9 cellular contexts compared by ENCODE assay signal in genomic region chr7:47572101-47572460, GRCh38. TPM values are rescaled to one million over a fixed set of nuclear protein-coding genes. Genes with fewer than 3 reads are reported as not detected.
DNase-seq lines count a peak whose midpoint lies in the region; ATAC-seq and TF ChIP-seq lines count a peak whose summit lies in the region.
"Had no signal": no experiment of that assay in that cellular context is flagged by ENCODE, and none has a peak within 500 bp of the region (broad histone marks: within the 10 kb centered on the region; RNA-seq: fewer than 3 reads in every experiment).

No MANE protein-coding gene starts in this region.

- H3K9ac ChIP-seq in mesenchymal stem cell (ENCODE audit: low read length) = no peak overlapping the region

- H3K4ac ChIP-seq in mesenchymal stem cell (ENCODE audit: low read depth in 1 of 2, low read length in 2 of 2) = peak overlapping the region; percentile 19 to 84

- no peak overlapping the region for H3K14ac ChIP-seq in mesenchymal stem cell (ENCODE audit: low read length in 2 of 2)

- H3K4me2 ChIP-seq in mesenchymal stem cell (ENCODE audit: low read length, poor library complexity, severe bottlenecking) = peak overlapping the region; percentile 52

- peaks cover 0 to 19% of the 10 kb centered on the region in 2 experiments for H3K36me3 ChIP-seq in mesenchymal stem cell (ENCODE audit: control insufficient read depth in 1 of 2, insufficient read depth in 2 of 2, low read depth in 1 of 2, low read length in 2 of 2)
- H3K36me3 ChIP-seq in tibial artery = no peaks in the 10 kb centered on the region
- H3K36me3 ChIP-seq: cardiac muscle cell had no signal

- no peak overlapping the region for H2AFZ ChIP-seq in mesenchymal stem cell (ENCODE audit: low read depth, low read length)

- no peak for ATAC-seq in stimulated activated naive CD8-positive, alpha-beta T cell treated with anti-CD3 and anti-CD28 coated beads, Interleukin-15, amount 100 ng/mL, for 72 hours
- ATAC-seq in HG02938 (IDR thresholded peaks at IDR 0.05; ENCODE audit: unreplicated experiment) = no peak

- H3K4me1 ChIP-seq in mesenchymal stem cell (ENCODE audit: control insufficient read depth, insufficient read depth, low read depth, low read length) = peaks cover 40% of the 10 kb centered on the region
- peaks cover 0 to 90% (median 61%) of the 10 kb centered on the region in 4 donors for H3K4me1 ChIP-seq in tibial artery

- no peaks in the 10 kb centered on the region for H3K9me3 Mint-ChIP-seq in chondrocyte (ENCODE audit: low read depth)
- peaks cover 0 to 6% of the 10 kb centered on the region in 2 donors for H3K9me3 Mint-ChIP-seq in stimulated activated naive CD8-positive, alpha-beta T cell treated with anti-CD3 and anti-CD28 coated beads, Interleukin-15, amount 100 ng/mL, for 72 hours

- peak overlapping the region; percentile 19 for H2BK15ac ChIP-seq in mesenchymal stem cell (ENCODE audit: low read depth, poor library complexity, severe bottlenecking)

- 91% methylated on average over 11 of the region's 14 CpGs for WGBS in mesenchymal stem cell

- H3K9me3 ChIP-seq in mesenchymal stem cell (ENCODE audit: control insufficient read depth, low read length) (no peaks in the 10 kb centered on the region), tibial artery (no peaks in the 10 kb centered on the region)

- peak overlapping the region; percentile 87 for H3K27ac ChIP-seq in mesenchymal stem cell (ENCODE audit: low read length, poor library complexity, severe bottlenecking)
- peak overlapping the region; percentile 80 to 82 for H3K27ac ChIP-seq in tibial artery
- H3K27ac ChIP-seq: cardiac muscle cell had no signal

- H3K4me3 Mint-ChIP-seq in chondrocyte (ENCODE audit: unreplicated experiment) = peak overlapping the region; percentile 67
- no peak overlapping the region for H3K4me3 Mint-ChIP-seq in stimulated activated naive CD8-positive, alpha-beta T cell treated with anti-CD3 and anti-CD28 coated beads, Interleukin-15, amount 100 ng/mL, for 72 hours

- H2BK120ac ChIP-seq in mesenchymal stem cell (ENCODE audit: low read depth, low read length) = peak overlapping the region; percentile 22

- peak overlapping the region; percentile 13 to 91 for H2BK12ac ChIP-seq in mesenchymal stem cell (ENCODE audit: low read length in 2 of 2)

- H3K23ac ChIP-seq in mesenchymal stem cell (ENCODE audit: low read length in 2 of 2) = no peak overlapping the region

- H2AK5ac ChIP-seq in mesenchymal stem cell (ENCODE audit: low read length, severe bottlenecking) = peak overlapping the region; percentile 21

- peak; percentile 71 for DNase-seq in NCI-H1092 (lab: John Stamatoyannopoulos, UW)
- DNase-seq in chondrocyte (ENCODE audit: low spot score) = no peak
- no peak for DNase-seq in mesenchymal stem cell
- DNase-seq in tibial artery = no peak
- DNase-seq in stimulated activated naive CD8-positive, alpha-beta T cell treated with anti-CD3 and anti-CD28 coated beads, Interleukin-15, amount 100 ng/mL, for 72 hours = no peak
- DNase-seq in SIG-M5 (lab: John Stamatoyannopoulos, UW) = no peak
- DNase-seq in NCI-H187 (lab: John Stamatoyannopoulos, UW) = no peak

- H3K36me3 Mint-ChIP-seq in chondrocyte (ENCODE audit: low read depth) = peaks cover 34% of the 10 kb centered on the region

- intact Hi-C loops in tibial artery (cut with DNase I; ENCODE audit: low total_unique reads) = loop anchor here (10.0 kb wide), 1 partner anchor 117 kb away; no protein-coding TSS in a partner anchor

- peak overlapping the region; percentile 99 for H3K27ac Mint-ChIP-seq in chondrocyte (ENCODE audit: unreplicated experiment)
- no peak overlapping the region for H3K27ac Mint-ChIP-seq in stimulated activated naive CD8-positive, alpha-beta T cell treated with anti-CD3 and anti-CD28 coated beads, Interleukin-15, amount 100 ng/mL, for 72 hours

- no peaks in the 10 kb centered on the region for H3K27me3 ChIP-seq in mesenchymal stem cell (ENCODE audit: control insufficient read depth in 1 of 2, insufficient read depth in 1 of 2, low read length in 2 of 2)
- no peaks in the 10 kb centered on the region for H3K27me3 ChIP-seq in tibial artery
- H3K27me3 ChIP-seq: cardiac muscle cell had no signal

- peak overlapping the region; percentile 96 for H4K91ac ChIP-seq in mesenchymal stem cell (ENCODE audit: low read length)

- peaks cover 19% of the 10 kb centered on the region for H3K79me1 ChIP-seq in mesenchymal stem cell (replicated peaks; ENCODE audit: low read length, poor library complexity, severe bottlenecking)

- peak overlapping the region; percentile 91 to 95 for H3K18ac ChIP-seq in mesenchymal stem cell (ENCODE audit: low read depth in 1 of 2, low read length in 2 of 2)

- no peaks in the 10 kb centered on the region for H3K27me3 Mint-ChIP-seq in chondrocyte (ENCODE audit: low read depth)
- H3K27me3 Mint-ChIP-seq in stimulated activated naive CD8-positive, alpha-beta T cell treated with anti-CD3 and anti-CD28 coated beads, Interleukin-15, amount 100 ng/mL, for 72 hours = peaks cover 50% of the 10 kb centered on the region

- H3K4me3 ChIP-seq in mesenchymal stem cell (ENCODE audit: insufficient read depth in 1 of 2, low read depth in 1 of 2, low read length in 2 of 2) = no peak overlapping the region
- H3K4me3 ChIP-seq in tibial artery = peak overlapping the region; percentile 17 to 27
- H3K4me3 ChIP-seq: cardiac muscle cell had no signal

- TF ChIP-seq CTCF in chondrocyte (IDR thresholded peaks at IDR 0.05) (peak; percentile 16), tibial artery (IDR thresholded peaks at IDR 0.05) (no peak)

- peak overlapping the region; percentile 96 for H4K8ac ChIP-seq in mesenchymal stem cell (ENCODE audit: low read length)

- peaks cover 95% of the 10 kb centered on the region for H3K4me1 Mint-ChIP-seq in chondrocyte (ENCODE audit: low read depth)
- peaks cover 17% of the 10 kb centered on the region for H3K4me1 Mint-ChIP-seq in stimulated activated naive CD8-positive, alpha-beta T cell treated with anti-CD3 and anti-CD28 coated beads, Interleukin-15, amount 100 ng/mL, for 72 hours

- no peak overlapping the region for H2BK5ac ChIP-seq in mesenchymal stem cell (ENCODE audit: low read depth, low read length, poor library complexity, severe bottlenecking)

RNA-seq across cellular contexts. Expression of gene TNS3, which starts 9.8 kb away (rescaled TPM):
- total RNA-seq in chondrocyte = 320 to 433 TPM (median 426 TPM) in 3 replicates
- polyA plus RNA-seq in mesenchymal stem cell (2013, experiment 1 of 2) = 142 TPM
- 136 TPM for polyA plus RNA-seq in mesenchymal stem cell (2013, experiment 2 of 2)

Comparison
In these comparisons a context has a peak if more than half of its experiments do, and no peak if none do; other contexts are left out.
1. H3K4me3 ChIP-seq: peak in tibial artery (2 of 2); none in mesenchymal stem cell (0 of 2).